1 cellular context compared by ENCODE assay signal in the genomic region with DNA sequence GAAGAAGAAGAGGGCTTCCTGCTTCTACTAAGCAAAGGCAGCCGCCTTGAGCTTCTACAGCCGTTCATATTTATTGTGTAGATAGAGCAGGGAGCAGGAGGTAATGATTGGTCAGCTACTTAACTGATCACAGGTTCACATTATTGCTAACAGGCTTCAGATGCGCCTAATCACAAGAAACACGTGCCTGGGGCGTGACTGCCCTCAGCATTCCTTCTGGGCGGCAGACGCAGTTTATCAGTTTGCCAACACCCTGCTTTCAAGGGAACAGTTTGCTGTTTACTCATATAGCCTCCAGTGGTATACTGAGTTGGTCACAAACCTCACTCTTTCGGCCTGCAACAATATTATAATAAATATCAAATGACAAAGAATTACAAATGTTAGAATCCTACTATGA.
TF ChIP-seq lines count a peak whose summit lies in the region.

No MANE protein-coding gene starts in this region.

TF ChIP-seq in HepG2, 621 proteins besides CTCF, POLR2A, EP300 and RAD21 (continued from another document):
- TF ChIP-seq, protein P1, sequence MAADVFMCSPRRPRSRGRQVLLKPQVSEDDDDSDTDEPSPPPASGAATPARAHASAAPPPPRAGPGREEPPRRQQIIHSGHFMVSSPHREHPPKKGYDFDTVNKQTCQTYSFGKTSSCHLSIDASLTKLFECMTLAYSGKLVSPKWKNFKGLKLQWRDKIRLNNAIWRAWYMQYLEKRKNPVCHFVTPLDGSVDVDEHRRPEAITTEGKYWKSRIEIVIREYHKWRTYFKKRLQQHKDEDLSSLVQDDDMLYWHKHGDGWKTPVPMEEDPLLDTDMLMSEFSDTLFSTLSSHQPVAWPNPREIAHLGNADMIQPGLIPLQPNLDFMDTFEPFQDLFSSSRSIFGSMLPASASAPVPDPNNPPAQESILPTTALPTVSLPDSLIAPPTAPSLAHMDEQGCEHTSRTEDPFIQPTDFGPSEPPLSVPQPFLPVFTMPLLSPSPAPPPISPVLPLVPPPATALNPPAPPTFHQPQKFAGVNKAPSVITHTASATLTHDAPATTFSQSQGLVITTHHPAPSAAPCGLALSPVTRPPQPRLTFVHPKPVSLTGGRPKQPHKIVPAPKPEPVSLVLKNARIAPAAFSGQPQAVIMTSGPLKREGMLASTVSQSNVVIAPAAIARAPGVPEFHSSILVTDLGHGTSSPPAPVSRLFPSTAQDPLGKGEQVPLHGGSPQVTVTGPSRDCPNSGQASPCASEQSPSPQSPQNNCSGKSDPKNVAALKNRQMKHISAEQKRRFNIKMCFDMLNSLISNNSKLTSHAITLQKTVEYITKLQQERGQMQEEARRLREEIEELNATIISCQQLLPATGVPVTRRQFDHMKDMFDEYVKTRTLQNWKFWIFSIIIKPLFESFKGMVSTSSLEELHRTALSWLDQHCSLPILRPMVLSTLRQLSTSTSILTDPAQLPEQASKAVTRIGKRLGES (CRISPR knock-in tag; IDR thresholded peaks at IDR 0.05; ENCODE audit: borderline replicate concordance): peak; percentile 83; the same call in 1 of the 2 replicates
- TF ChIP-seq, protein P2, sequence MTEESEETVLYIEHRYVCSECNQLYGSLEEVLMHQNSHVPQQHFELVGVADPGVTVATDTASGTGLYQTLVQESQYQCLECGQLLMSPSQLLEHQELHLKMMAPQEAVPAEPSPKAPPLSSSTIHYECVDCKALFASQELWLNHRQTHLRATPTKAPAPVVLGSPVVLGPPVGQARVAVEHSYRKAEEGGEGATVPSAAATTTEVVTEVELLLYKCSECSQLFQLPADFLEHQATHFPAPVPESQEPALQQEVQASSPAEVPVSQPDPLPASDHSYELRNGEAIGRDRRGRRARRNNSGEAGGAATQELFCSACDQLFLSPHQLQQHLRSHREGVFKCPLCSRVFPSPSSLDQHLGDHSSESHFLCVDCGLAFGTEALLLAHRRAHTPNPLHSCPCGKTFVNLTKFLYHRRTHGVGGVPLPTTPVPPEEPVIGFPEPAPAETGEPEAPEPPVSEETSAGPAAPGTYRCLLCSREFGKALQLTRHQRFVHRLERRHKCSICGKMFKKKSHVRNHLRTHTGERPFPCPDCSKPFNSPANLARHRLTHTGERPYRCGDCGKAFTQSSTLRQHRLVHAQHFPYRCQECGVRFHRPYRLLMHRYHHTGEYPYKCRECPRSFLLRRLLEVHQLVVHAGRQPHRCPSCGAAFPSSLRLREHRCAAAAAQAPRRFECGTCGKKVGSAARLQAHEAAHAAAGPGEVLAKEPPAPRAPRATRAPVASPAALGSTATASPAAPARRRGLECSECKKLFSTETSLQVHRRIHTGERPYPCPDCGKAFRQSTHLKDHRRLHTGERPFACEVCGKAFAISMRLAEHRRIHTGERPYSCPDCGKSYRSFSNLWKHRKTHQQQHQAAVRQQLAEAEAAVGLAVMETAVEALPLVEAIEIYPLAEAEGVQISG (CRISPR knock-in tag; IDR thresholded peaks at IDR 0.05): 0 out of 2 replicates have a peak, but pooled peaks have one; percentile 29
- TF ChIP-seq ZNF775 (CRISPR knock-in tag; IDR thresholded peaks at IDR 0.05; ENCODE audit: borderline replicate concordance) (no peak), ZBTB7B (CRISPR knock-in tag; IDR thresholded peaks at IDR 0.05) (no peak), MXI1 (IDR thresholded peaks at IDR 0.05; ENCODE audit: borderline replicate concordance, low read depth, low read length) (no peak), ZNF7 (CRISPR knock-in tag; IDR thresholded peaks at IDR 0.05) (no peak), NR3C1 (CRISPR knock-in tag; IDR thresholded peaks at IDR 0.05) (no peak), ZNF230 (CRISPR knock-in tag; IDR thresholded peaks at IDR 0.05) (no peak), BHLHE40 (IDR thresholded peaks at IDR 0.05; ENCODE audit: low read length) (peak; percentile 83), MAF1 (CRISPR knock-in tag; IDR thresholded peaks at IDR 0.05; ENCODE audit: borderline replicate concordance) (no peak), RFXAP (CRISPR knock-in tag; IDR thresholded peaks at IDR 0.05; ENCODE audit: borderline replicate concordance) (no peak), GABPA (IDR thresholded peaks at IDR 0.05; ENCODE audit: low read depth, low read length) (no peak), GABPA (CRISPR knock-in tag; IDR thresholded peaks at IDR 0.05; ENCODE audit: low read depth) (no peak), AGO1 (IDR thresholded peaks at IDR 0.05; ENCODE audit: low read depth, low read length, poor library complexity, severe bottlenecking) (no peak), RARA (CRISPR knock-in tag; IDR thresholded peaks at IDR 0.05) (peak; percentile 15; the same call in 1 of the 2 replicates), RCOR2 (CRISPR knock-in tag; IDR thresholded peaks at IDR 0.05) (no peak), GATAD2A (CRISPR knock-in tag; IDR thresholded peaks at IDR 0.05) (peak; percentile 40; the same call in 1 of the 2 replicates), IKZF4 (CRISPR knock-in tag; IDR thresholded peaks at IDR 0.05; ENCODE audit: borderline replicate concordance, low read depth, not compliant biosample characterization) (no peak), SYNCRIP (IDR thresholded peaks at IDR 0.05; ENCODE audit: insufficient read depth, low read depth, low read length) (no peak), ZNF749 (CRISPR knock-in tag; IDR thresholded peaks at IDR 0.05; ENCODE audit: borderline replicate concordance) (peak; percentile 71; the same call in 1 of the 2 replicates), NR2F2 (IDR thresholded peaks at IDR 0.05; ENCODE audit: borderline replicate concordance, low read depth) (no peak), SALL1 (CRISPR knock-in tag; IDR thresholded peaks at IDR 0.05) (peak; percentile 33; the same call in 1 of the 2 replicates), BCL6 (CRISPR knock-in tag; IDR thresholded peaks at IDR 0.05) (peak; percentile 84), FOXP1 (IDR thresholded peaks at IDR 0.05) (no peak), FOXP1 (CRISPR knock-in tag; IDR thresholded peaks at IDR 0.05) (peak; percentile 36; the same call in 1 of the 2 replicates)
- TF ChIP-seq, protein P3, sequence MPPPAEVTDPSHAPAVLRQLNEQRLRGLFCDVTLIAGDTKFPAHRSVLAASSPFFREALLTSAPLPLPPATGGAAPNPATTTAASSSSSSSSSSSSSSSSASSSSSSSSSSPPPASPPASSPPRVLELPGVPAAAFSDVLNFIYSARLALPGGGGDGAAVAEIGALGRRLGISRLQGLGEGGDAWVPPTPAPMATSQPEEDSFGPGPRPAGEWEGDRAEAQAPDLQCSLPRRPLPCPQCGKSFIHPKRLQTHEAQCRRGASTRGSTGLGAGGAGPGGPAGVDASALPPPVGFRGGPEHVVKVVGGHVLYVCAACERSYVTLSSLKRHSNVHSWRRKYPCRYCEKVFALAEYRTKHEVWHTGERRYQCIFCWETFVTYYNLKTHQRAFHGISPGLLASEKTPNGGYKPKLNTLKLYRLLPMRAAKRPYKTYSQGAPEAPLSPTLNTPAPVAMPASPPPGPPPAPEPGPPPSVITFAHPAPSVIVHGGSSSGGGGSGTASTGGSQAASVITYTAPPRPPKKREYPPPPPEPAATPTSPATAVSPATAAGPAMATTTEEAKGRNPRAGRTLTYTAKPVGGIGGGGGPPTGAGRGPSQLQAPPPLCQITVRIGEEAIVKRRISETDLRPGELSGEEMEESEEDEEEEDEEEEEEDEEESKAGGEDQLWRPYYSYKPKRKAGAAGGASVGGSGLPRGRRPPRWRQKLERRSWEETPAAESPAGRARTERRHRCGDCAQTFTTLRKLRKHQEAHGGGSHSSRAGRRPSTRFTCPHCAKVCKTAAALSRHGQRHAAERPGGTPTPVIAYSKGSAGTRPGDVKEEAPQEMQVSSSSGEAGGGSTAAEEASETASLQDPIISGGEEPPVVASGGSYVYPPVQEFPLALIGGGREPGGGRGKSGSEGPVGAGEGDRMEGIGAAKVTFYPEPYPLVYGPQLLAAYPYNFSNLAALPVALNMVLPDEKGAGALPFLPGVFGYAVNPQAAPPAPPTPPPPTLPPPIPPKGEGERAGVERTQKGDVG (CRISPR knock-in tag; IDR thresholded peaks at IDR 0.05; ENCODE audit: borderline replicate concordance): no peak
- TF ChIP-seq, protein P4, sequence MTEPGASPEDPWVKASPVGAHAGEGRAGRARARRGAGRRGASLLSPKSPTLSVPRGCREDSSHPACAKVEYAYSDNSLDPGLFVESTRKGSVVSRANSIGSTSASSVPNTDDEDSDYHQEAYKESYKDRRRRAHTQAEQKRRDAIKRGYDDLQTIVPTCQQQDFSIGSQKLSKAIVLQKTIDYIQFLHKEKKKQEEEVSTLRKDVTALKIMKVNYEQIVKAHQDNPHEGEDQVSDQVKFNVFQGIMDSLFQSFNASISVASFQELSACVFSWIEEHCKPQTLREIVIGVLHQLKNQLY (CRISPR knock-in tag; IDR thresholded peaks at IDR 0.05): peak; percentile 91; the same call in 1 of the 2 replicates
- TF ChIP-seq, protein P5, sequence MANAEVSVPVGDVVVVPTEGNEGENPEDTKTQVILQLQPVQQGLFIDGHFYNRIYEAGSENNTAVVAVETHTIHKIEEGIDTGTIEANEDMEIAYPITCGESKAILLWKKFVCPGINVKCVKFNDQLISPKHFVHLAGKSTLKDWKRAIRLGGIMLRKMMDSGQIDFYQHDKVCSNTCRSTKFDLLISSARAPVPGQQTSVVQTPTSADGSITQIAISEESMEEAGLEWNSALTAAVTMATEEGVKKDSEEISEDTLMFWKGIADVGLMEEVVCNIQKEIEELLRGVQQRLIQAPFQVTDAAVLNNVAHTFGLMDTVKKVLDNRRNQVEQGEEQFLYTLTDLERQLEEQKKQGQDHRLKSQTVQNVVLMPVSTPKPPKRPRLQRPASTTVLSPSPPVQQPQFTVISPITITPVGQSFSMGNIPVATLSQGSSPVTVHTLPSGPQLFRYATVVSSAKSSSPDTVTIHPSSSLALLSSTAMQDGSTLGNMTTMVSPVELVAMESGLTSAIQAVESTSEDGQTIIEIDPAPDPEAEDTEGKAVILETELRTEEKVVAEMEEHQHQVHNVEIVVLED (CRISPR knock-in tag; IDR thresholded peaks at IDR 0.05; ENCODE audit: borderline replicate concordance): no peak
- TF ChIP-seq, protein P6, sequence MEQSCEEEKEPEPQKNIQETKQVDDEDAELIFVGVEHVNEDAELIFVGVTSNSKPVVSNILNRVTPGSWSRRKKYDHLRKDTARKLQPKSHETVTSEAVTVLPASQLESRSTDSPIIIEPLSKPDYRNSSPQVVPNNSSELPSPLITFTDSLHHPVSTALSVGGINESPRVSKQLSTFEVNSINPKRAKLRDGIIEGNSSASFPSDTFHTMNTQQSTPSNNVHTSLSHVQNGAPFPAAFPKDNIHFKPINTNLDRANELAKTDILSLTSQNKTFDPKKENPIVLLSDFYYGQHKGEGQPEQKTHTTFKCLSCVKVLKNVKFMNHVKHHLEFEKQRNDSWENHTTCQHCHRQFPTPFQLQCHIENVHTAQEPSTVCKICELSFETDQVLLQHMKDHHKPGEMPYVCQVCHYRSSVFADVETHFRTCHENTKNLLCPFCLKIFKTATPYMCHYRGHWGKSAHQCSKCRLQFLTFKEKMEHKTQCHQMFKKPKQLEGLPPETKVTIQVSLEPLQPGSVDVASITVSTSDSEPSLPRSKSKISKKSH (CRISPR knock-in tag; IDR thresholded peaks at IDR 0.05; ENCODE audit: borderline replicate concordance): no peak
- TF ChIP-seq, protein P7, sequence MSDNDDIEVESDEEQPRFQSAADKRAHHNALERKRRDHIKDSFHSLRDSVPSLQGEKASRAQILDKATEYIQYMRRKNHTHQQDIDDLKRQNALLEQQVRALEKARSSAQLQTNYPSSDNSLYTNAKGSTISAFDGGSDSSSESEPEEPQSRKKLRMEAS (IDR thresholded peaks at IDR 0.05): peak; percentile 43; the same call in 1 of the 2 replicates
- TF ChIP-seq, protein P8, sequence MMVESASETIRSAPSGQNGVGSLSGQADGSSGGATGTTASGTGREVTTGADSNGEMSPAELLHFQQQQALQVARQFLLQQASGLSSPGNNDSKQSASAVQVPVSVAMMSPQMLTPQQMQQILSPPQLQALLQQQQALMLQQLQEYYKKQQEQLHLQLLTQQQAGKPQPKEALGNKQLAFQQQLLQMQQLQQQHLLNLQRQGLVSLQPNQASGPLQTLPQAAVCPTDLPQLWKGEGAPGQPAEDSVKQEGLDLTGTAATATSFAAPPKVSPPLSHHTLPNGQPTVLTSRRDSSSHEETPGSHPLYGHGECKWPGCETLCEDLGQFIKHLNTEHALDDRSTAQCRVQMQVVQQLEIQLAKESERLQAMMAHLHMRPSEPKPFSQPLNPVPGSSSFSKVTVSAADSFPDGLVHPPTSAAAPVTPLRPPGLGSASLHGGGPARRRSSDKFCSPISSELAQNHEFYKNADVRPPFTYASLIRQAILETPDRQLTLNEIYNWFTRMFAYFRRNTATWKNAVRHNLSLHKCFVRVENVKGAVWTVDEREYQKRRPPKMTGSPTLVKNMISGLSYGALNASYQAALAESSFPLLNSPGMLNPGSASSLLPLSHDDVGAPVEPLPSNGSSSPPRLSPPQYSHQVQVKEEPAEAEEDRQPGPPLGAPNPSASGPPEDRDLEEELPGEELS (CRISPR knock-in tag; IDR thresholded peaks at IDR 0.05): peak; percentile 28; the same call in 1 of the 2 replicates
- TF ChIP-seq, protein P9, sequence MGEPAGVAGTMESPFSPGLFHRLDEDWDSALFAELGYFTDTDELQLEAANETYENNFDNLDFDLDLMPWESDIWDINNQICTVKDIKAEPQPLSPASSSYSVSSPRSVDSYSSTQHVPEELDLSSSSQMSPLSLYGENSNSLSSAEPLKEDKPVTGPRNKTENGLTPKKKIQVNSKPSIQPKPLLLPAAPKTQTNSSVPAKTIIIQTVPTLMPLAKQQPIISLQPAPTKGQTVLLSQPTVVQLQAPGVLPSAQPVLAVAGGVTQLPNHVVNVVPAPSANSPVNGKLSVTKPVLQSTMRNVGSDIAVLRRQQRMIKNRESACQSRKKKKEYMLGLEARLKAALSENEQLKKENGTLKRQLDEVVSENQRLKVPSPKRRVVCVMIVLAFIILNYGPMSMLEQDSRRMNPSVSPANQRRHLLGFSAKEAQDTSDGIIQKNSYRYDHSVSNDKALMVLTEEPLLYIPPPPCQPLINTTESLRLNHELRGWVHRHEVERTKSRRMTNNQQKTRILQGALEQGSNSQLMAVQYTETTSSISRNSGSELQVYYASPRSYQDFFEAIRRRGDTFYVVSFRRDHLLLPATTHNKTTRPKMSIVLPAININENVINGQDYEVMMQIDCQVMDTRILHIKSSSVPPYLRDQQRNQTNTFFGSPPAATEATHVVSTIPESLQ (CRISPR knock-in tag; conservative IDR thresholded peaks at IDR 0.05): no peak
TF ChIP-seq in HepG2: peak in this region for 13.
